8 cellular contexts compared by ENCODE assay signal in the genomic region with DNA sequence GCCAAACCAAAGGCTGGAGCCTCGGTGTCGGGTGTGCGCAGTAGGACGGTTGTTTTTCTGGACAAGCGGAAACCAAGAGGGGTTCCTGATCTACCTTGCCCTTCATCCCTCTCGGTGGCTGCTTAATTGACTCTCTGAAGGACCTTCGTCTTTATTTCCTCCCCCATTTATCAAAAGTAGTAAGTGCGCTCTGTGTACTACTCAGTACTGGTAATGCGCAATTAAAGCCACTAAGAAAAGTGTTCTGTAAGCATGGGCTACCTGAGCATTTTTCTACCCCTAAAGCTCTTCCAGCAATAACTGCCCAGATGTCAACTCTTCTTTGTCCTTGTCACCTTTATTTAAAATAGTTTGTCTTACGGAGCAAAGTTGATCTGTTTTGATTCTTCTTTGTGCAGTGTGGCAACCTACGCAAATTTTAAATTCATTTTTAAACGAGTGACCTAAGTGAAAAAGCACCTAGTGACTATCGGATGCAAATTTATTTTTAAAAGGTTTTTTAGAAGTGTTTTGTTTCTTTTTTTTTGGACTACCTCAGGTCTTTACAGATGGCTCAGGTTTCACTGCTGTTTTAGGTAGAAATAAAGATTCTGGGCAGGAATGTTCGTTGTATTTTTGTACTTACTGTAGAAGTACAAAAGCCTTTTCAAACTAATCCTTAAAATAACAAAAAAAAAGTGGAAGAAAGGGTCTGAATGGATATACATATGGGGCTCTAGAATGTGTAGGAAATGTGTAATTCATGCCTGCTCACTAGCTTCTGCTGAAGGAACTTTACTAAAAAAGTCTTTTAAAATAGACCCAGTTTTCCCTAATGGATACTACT. TPM values are rescaled to one million over a fixed set of nuclear protein-coding genes. Genes with fewer than 3 reads are reported as not detected.
DNase-seq lines count a peak whose midpoint lies in the region; ATAC-seq and TF ChIP-seq lines count a peak whose summit lies in the region.

No MANE protein-coding gene starts in this region.

- H3K4me2 ChIP-seq in mesenchymal stem cell (ENCODE audit: low read length, poor library complexity, severe bottlenecking): peak overlapping the region; percentile 98

- ATAC-seq in body of pancreas (peak; percentile 2), HG02642 (IDR thresholded peaks at IDR 0.05; ENCODE audit: poor library complexity, unreplicated experiment) (no peak)

- H3K9ac ChIP-seq in HUES48 (ENCODE audit: low read depth, low read length) (peak overlapping the region; percentile 75), mesenchymal stem cell (ENCODE audit: low read length) (peak overlapping the region; percentile 95)

- WGBS in body of pancreas, 2 donors: 8 to 10% methylated on average over 14 of the region's 14 CpGs
- 25% methylated on average over 13 of the region's 14 CpGs for whole genome bisulfite sequencing in mesenchymal stem cell

- no peak overlapping the region for H2AK5ac ChIP-seq in mesenchymal stem cell (ENCODE audit: low read length, severe bottlenecking)

- H3K14ac ChIP-seq in mesenchymal stem cell (ENCODE audit: low read length in 2 of 2): no peak overlapping the region

- no peak overlapping the region for H2BK120ac ChIP-seq in mesenchymal stem cell (ENCODE audit: low read depth, low read length)

- no peak overlapping the region for H3K27ac ChIP-seq in HUES48 (ENCODE audit: low read depth, low read length)
- H3K27ac ChIP-seq in body of pancreas: peak overlapping the region; percentile 76 to 97 (median 90)
- H3K27ac ChIP-seq in mesenchymal stem cell (ENCODE audit: low read length, poor library complexity, severe bottlenecking): no peak overlapping the region
- H3K27ac ChIP-seq in substantia nigra (ENCODE audit: low read depth, low read length, poor library complexity, severe bottlenecking): no peak overlapping the region

- H3K4me1 ChIP-seq in HUES48 (ENCODE audit: control insufficient read depth, insufficient read depth, low read length) (peaks cover 26% of the 10 kb centered on the region), body of pancreas (peaks cover 42% of the 10 kb centered on the region), mesenchymal stem cell (ENCODE audit: control insufficient read depth, insufficient read depth, low read depth, low read length) (peaks cover 5% of the 10 kb centered on the region)

- H3K9me3 ChIP-seq in HUES48 (ENCODE audit: control insufficient read depth, insufficient read depth, low read length) (no peaks in the 10 kb centered on the region), body of pancreas (no peaks in the 10 kb centered on the region), mesenchymal stem cell (ENCODE audit: control insufficient read depth, low read length) (no peaks in the 10 kb centered on the region)

- H4K8ac ChIP-seq in mesenchymal stem cell (ENCODE audit: low read length): no peak overlapping the region

- peak; percentile 48 for DNase-seq in DMS114 treated with DMSO at 0.1 percent for 48 hours (lab: John Stamatoyannopoulos, UW; ENCODE audit: unreplicated experiment)
- no peak for DNase-seq in body of pancreas
- DNase-seq in mesenchymal stem cell: no peak
- no peak for DNase-seq in substantia nigra (lab: John Stamatoyannopoulos, UW)
- no peak for DNase-seq in putamen (ENCODE audit: low spot score)
- DNase-seq in amygdala (lab: John Stamatoyannopoulos, UW): no peak

- no peak overlapping the region for H2AFZ ChIP-seq in mesenchymal stem cell (ENCODE audit: low read depth, low read length)

- intact Hi-C loops in body of pancreas (cut with DNase I): no loop called here

- peak in 1 of 3 donors; percentile 39 for TF ChIP-seq POLR2A in body of pancreas (IDR thresholded peaks at IDR 0.05)

- H3K79me1 ChIP-seq in mesenchymal stem cell (replicated peaks; ENCODE audit: low read length, poor library complexity, severe bottlenecking): peaks cover 17% of the 10 kb centered on the region

- no peak overlapping the region for H2BK12ac ChIP-seq in mesenchymal stem cell (ENCODE audit: low read length in 2 of 2)

- H3K4ac ChIP-seq in mesenchymal stem cell (ENCODE audit: low read depth in 1 of 2, low read length in 2 of 2): no peak overlapping the region

- no peak overlapping the region for H2BK15ac ChIP-seq in mesenchymal stem cell (ENCODE audit: low read depth, poor library complexity, severe bottlenecking)

- H3K23ac ChIP-seq in mesenchymal stem cell (ENCODE audit: low read length in 2 of 2): peak overlapping the region in 1 of 2 experiments; percentile 72

- H3K36me3 ChIP-seq in HUES48 (ENCODE audit: control insufficient read depth, insufficient read depth, low read length) (no peaks in the 10 kb centered on the region), body of pancreas (replicated peaks in 1 of 2; ENCODE audit: insufficient read depth in 1 of 2, low read depth in 2 of 2) (no peaks in the 10 kb centered on the region), mesenchymal stem cell (ENCODE audit: control insufficient read depth in 1 of 2, insufficient read depth in 2 of 2, low read depth in 1 of 2, low read length in 2 of 2) (no peaks in the 10 kb centered on the region)

- H3K18ac ChIP-seq in mesenchymal stem cell (ENCODE audit: low read depth in 1 of 2, low read length in 2 of 2): no peak overlapping the region

- no peak overlapping the region for H4K91ac ChIP-seq in mesenchymal stem cell (ENCODE audit: low read length)

- H3K27me3 ChIP-seq in HUES48 (ENCODE audit: control insufficient read depth, insufficient read depth, low read length) (no peaks in the 10 kb centered on the region), body of pancreas (no peaks in the 10 kb centered on the region), mesenchymal stem cell (ENCODE audit: control insufficient read depth in 1 of 2, insufficient read depth in 1 of 2, low read length in 2 of 2) (no peaks in the 10 kb centered on the region)

- TF ChIP-seq CTCF in body of pancreas (IDR thresholded peaks at IDR 0.05): no peak

- no peak overlapping the region for H2BK5ac ChIP-seq in mesenchymal stem cell (ENCODE audit: low read depth, low read length, poor library complexity, severe bottlenecking)

- H3K4me3 ChIP-seq in HUES48 (ENCODE audit: low read depth, low read length) (peak overlapping the region; percentile 78), body of pancreas (peak overlapping the region; percentile 68 to 87), mesenchymal stem cell (ENCODE audit: insufficient read depth in 1 of 2, low read depth in 1 of 2, low read length in 2 of 2) (peak overlapping the region; percentile 86 to 95)

RNA-seq across cellular contexts. Expression of gene JMY, which starts 2.0 kb away (rescaled TPM):
- 10 to 100 TPM; 11.9 to 15.8 TPM for total RNA-seq in body of pancreas
- polyA plus RNA-seq in mesenchymal stem cell (2013, experiment 1 of 2): 3.2 TPM
- polyA plus RNA-seq in mesenchymal stem cell (2013, experiment 2 of 2): 3.1 TPM

Comparison
In these comparisons a context has a peak if more than half of its experiments do, and no peak if none do; other contexts are left out.
1. H3K27ac ChIP-seq: peak in body of pancreas (4 of 4); none in HUES48 (single experiment), mesenchymal stem cell (single experiment) and substantia nigra (single experiment).
2. Peak in every context shown above with its lines, with median percentiles within 50 percentile points of each other: H3K4me3 ChIP-seq.